18 cellular contexts compared by ENCODE assay signal in genomic region chr4:87052615-87053014, GRCh38.
A peak's percentile ranks its signal among the peaks of the same experiment; 100 is the strongest.
DNase-seq lines count a peak whose midpoint lies in the region; ATAC-seq and TF ChIP-seq lines count a peak whose summit lies in the region.
"Had no signal": no experiment of that assay in that cellular context is flagged by ENCODE, and none has a peak within 500 bp of the region (broad histone marks: within the 10 kb centered on the region; RNA-seq: fewer than 3 reads in every experiment).

No MANE protein-coding gene starts in this region.

- H3K36me3 Mint-ChIP-seq in nephron progenitor cell (ENCODE audit: low read depth), result peaks cover 65% of the 10 kb centered on the region

- peak overlapping the region; percentile 92 for H3K27ac ChIP-seq in left ventricle myocardium inferior (replicated peaks)
- no peak overlapping the region for H3K27ac ChIP-seq in right cardiac atrium (ENCODE audit: low read length)
- H3K27ac ChIP-seq in ascending aorta, result peak overlapping the region; percentile 83 to 84
- peak overlapping the region; percentile 44 to 99 for H3K27ac ChIP-seq in uterus
- H3K27ac ChIP-seq: pancreas had no signal

- H3K9me3 ChIP-seq in left ventricle myocardium inferior (replicated peaks) (no peaks in the 10 kb centered on the region), right cardiac atrium (ENCODE audit: control insufficient read depth, low read length) (no peaks in the 10 kb centered on the region), ascending aorta (no peaks in the 10 kb centered on the region), uterus (no peaks in the 10 kb centered on the region)
- H3K9me3 ChIP-seq: pancreas, SK-N-SH had no signal

- no peak overlapping the region for H3K4me3 Mint-ChIP-seq in nephron progenitor cell

- peak overlapping the region; percentile 94 for H3K27ac Mint-ChIP-seq in nephron progenitor cell

- H3K27me3 Mint-ChIP-seq in nephron progenitor cell (ENCODE audit: low read depth, poor library complexity), result no peaks in the 10 kb centered on the region
- H3K27me3 Mint-ChIP-seq: CD4-positive, alpha-beta memory T cell had no signal

- TF ChIP-seq CTCF in left ventricle myocardium inferior (IDR thresholded peaks at IDR 0.05; ENCODE audit: borderline replicate concordance) (no peak), ascending aorta (IDR thresholded peaks at IDR 0.05) (no peak), nephron progenitor cell (IDR thresholded peaks at IDR 0.05) (no peak), uterus (IDR thresholded peaks at IDR 0.05) (no peak)

- H3K36me3 ChIP-seq in left ventricle myocardium inferior, result peaks cover 10% of the 10 kb centered on the region
- no peaks in the 10 kb centered on the region for H3K36me3 ChIP-seq in ascending aorta
- no peaks in the 10 kb centered on the region for H3K36me3 ChIP-seq in uterus
- H3K36me3 ChIP-seq in H7 (replicated peaks; ENCODE audit: control insufficient read depth, insufficient read depth, low read length), result peaks cover 2% of the 10 kb centered on the region; the same call in 1 of the 2 replicates

- H3K9me3 Mint-ChIP-seq in nephron progenitor cell, result no peaks in the 10 kb centered on the region
- H3K9me3 Mint-ChIP-seq: CD4-positive, alpha-beta memory T cell had no signal

- H3K4me3 ChIP-seq in left ventricle myocardium inferior (no peak overlapping the region), right cardiac atrium (ENCODE audit: low read length) (no peak overlapping the region), ascending aorta (no peak overlapping the region), uterus (no peak overlapping the region), H7 (ENCODE audit: insufficient read depth, low read depth, low read length) (no peak overlapping the region)
- H3K4me3 ChIP-seq: pancreas had no signal

- WGBS in right cardiac atrium, result 84% methylated on average over 4 of the region's 4 CpGs

- DNase-seq in left ventricle myocardium inferior, result no peak
- DNase-seq in right cardiac atrium, result no peak
- no peak for DNase-seq in ascending aorta (ENCODE audit: low spot score in 2 of 2)
- DNase-seq in nephron progenitor cell, result no peak
- DNase-seq in uterus, result no peak
- no peak for DNase-seq in H7
- no peak for DNase-seq in NCI-H774 (lab: John Stamatoyannopoulos, UW)
- no peak for DNase-seq in germinal center (ENCODE audit: low spot score)
- DNase-seq: activated naive CD4-positive, alpha-beta T cell; CD4-positive, alpha-beta memory T cell; DMS79 treated with DMSO at 0.1 percent for 48 hours; foreskin fibroblast; NCI-H1092; NCI-H2029 treated with DMSO at 0.1 percent for 48 hours; NCI-H446; pancreas; SK-N-SH; stimulated activated CD4-positive, alpha-beta T cell treated with anti-CD3 and anti-CD28 coated beads, Interleukin-2, amount 100 ng/mL, for 24 hours had no signal

- no peak for ATAC-seq in right cardiac atrium
- ATAC-seq: pancreas had no signal

- TF ChIP-seq POLR2A in uterus (IDR thresholded peaks at IDR 0.05), result no peak

- H3K4me1 ChIP-seq in left ventricle myocardium inferior (peaks cover 98% of the 10 kb centered on the region), right cardiac atrium (ENCODE audit: control insufficient read depth, insufficient read depth, low read length) (peaks cover 27% of the 10 kb centered on the region), ascending aorta (peaks cover 13 to 68% of the 10 kb centered on the region in 2 donors), uterus (peaks cover 17 to 43% of the 10 kb centered on the region in 2 donors)

- H3K27me3 ChIP-seq in left ventricle myocardium inferior (ENCODE audit: low read depth) (no peaks in the 10 kb centered on the region), right cardiac atrium (ENCODE audit: control insufficient read depth, insufficient read depth) (no peaks in the 10 kb centered on the region), ascending aorta (no peaks in the 10 kb centered on the region), uterus (no peaks in the 10 kb centered on the region), H7 (ENCODE audit: control insufficient read depth, insufficient read depth, low read length) (no peaks in the 10 kb centered on the region)
- H3K27me3 ChIP-seq: pancreas had no signal

- intact Hi-C loops in left ventricle myocardium inferior (cut with micrococcal nuclease), result no loop called here
- intact Hi-C loops in right cardiac atrium (cut with DNase I), result loop anchor here in 1 of 4 donors (10.0 kb wide), 1 partner anchor 48 kb away; no protein-coding TSS in a partner anchor
- intact Hi-C loops in ascending aorta (cut with DNase I), result no loop called here
- intact Hi-C loops in uterus (cut with DNase I; ENCODE audit: low total_unique reads), result no loop called here

- H3K4me1 Mint-ChIP-seq in nephron progenitor cell, result peaks cover 93% of the 10 kb centered on the region
